1 cellular context compared by ENCODE assay signal in genomic region chr20:63574156-63574828, GRCh38.
TF ChIP-seq lines count a peak whose summit lies in the region.

HELZ2 (minus strand) TSS chr20:63574239; CDS start chr20:63572385, 1,854 bp downstream.

TF ChIP-seq in HepG2, 621 proteins besides CTCF, POLR2A, EP300 and RAD21 (continued from another document and continues in another):
- TF ChIP-seq ZNF280D (CRISPR knock-in tag; IDR thresholded peaks at IDR 0.05) (no peak; the same call in 1 of the 2 replicates), ZNF670 (CRISPR knock-in tag; IDR thresholded peaks at IDR 0.05; ENCODE audit: borderline replicate concordance) (no peak), GPN1 (CRISPR knock-in tag; IDR thresholded peaks at IDR 0.05; ENCODE audit: borderline replicate concordance) (no peak), SPEN (CRISPR knock-in tag; IDR thresholded peaks at IDR 0.05; ENCODE audit: low read depth) (peak; percentile 77; the same call in 1 of the 2 replicates), CHD4 (IDR thresholded peaks at IDR 0.05; ENCODE audit: borderline replicate concordance, low read length) (no peak), MTF2 (CRISPR knock-in tag; IDR thresholded peaks at IDR 0.05; ENCODE audit: borderline replicate concordance) (no peak), ZNF780A (CRISPR knock-in tag; IDR thresholded peaks at IDR 0.05) (no peak), SP2 (CRISPR knock-in tag; IDR thresholded peaks at IDR 0.05) (0 out of 2 replicates have a peak, but pooled peaks have one; percentile 41), SRY (CRISPR knock-in tag; IDR thresholded peaks at IDR 0.05) (0 out of 2 replicates have a peak, but pooled peaks have one; percentile 16), PAWR (CRISPR knock-in tag; IDR thresholded peaks at IDR 0.05; ENCODE audit: borderline replicate concordance) (no peak), ZNF619 (CRISPR knock-in tag; IDR thresholded peaks at IDR 0.05) (peak; percentile 64; the same call in 1 of the 2 replicates), FOXA3 (CRISPR knock-in tag; IDR thresholded peaks at IDR 0.05) (no peak), HMG20B (CRISPR knock-in tag; conservative IDR thresholded peaks at IDR 0.05) (0 out of 2 replicates have a peak, but pooled peaks have one; percentile 1), ZNF333 (CRISPR knock-in tag; IDR thresholded peaks at IDR 0.05; ENCODE audit: borderline replicate concordance) (peak; percentile 85; the same call in 1 of the 2 replicates), ZFY (CRISPR knock-in tag; IDR thresholded peaks at IDR 0.05) (peak; percentile 62; the same call in 1 of the 2 replicates), PBX3 (CRISPR knock-in tag; IDR thresholded peaks at IDR 0.05; ENCODE audit: borderline replicate concordance) (0 out of 2 replicates have a peak, but pooled peaks have one; percentile 12), NFE2 (CRISPR knock-in tag; IDR thresholded peaks at IDR 0.05) (0 out of 2 replicates have a peak, but pooled peaks have one; percentile 44), PRMT3 (CRISPR knock-in tag; IDR thresholded peaks at IDR 0.05; ENCODE audit: borderline replicate concordance, low read depth) (no peak), JARID2 (CRISPR knock-in tag; IDR thresholded peaks at IDR 0.05; ENCODE audit: insufficient replicate concordance) (peak; percentile 54), HMGA1 (CRISPR knock-in tag; conservative IDR thresholded peaks at IDR 0.05) (no peak), MAX (IDR thresholded peaks at IDR 0.05) (peak; percentile 55), BRCA1 (CRISPR knock-in tag; IDR thresholded peaks at IDR 0.05) (peak; percentile 72; the same call in 1 of the 2 replicates), FOXO1 (CRISPR knock-in tag; IDR thresholded peaks at IDR 0.05) (peak; percentile 52; the same call in 1 of the 2 replicates), SUZ12 (IDR thresholded peaks at IDR 0.05; ENCODE audit: low read depth, low read length) (no peak), KDM5A (IDR thresholded peaks at IDR 0.05; ENCODE audit: borderline replicate concordance, low read length) (no peak), THYN1 (CRISPR knock-in tag; IDR thresholded peaks at IDR 0.05; ENCODE audit: borderline replicate concordance, low read depth) (no peak), ZNF7 (CRISPR knock-in tag; IDR thresholded peaks at IDR 0.05) (no peak), ZNF30 (CRISPR knock-in tag; IDR thresholded peaks at IDR 0.05) (no peak), ATF7 (IDR thresholded peaks at IDR 0.05) (no peak), ATF7 (CRISPR knock-in tag; IDR thresholded peaks at IDR 0.05) (no peak), FUBP1 (CRISPR knock-in tag; IDR thresholded peaks at IDR 0.05; ENCODE audit: borderline replicate concordance) (no peak), TRAFD1 (CRISPR knock-in tag; IDR thresholded peaks at IDR 0.05; ENCODE audit: borderline replicate concordance) (no peak), ATF6 (CRISPR knock-in tag; conservative IDR thresholded peaks at IDR 0.05) (no peak), ZNF772 (CRISPR knock-in tag; IDR thresholded peaks at IDR 0.05) (peak; percentile 63; the same call in 1 of the 2 replicates), MXD3 (CRISPR knock-in tag; IDR thresholded peaks at IDR 0.05) (peak; percentile 82), MZF1 (CRISPR knock-in tag; IDR thresholded peaks at IDR 0.05; ENCODE audit: borderline replicate concordance) (no peak; the same call in 1 of the 2 replicates), TBP (CRISPR knock-in tag; IDR thresholded peaks at IDR 0.05) (no peak), MXD4 (CRISPR knock-in tag; IDR thresholded peaks at IDR 0.05) (no peak), HIVEP1 (CRISPR knock-in tag; IDR thresholded peaks at IDR 0.05) (0 out of 2 replicates have a peak, but pooled peaks have one; percentile 46), NR2F6 (IDR thresholded peaks at IDR 0.05) (no peak), NR2F6 (CRISPR knock-in tag; IDR thresholded peaks at IDR 0.05) (no peak), ZBTB33 (CRISPR knock-in tag; IDR thresholded peaks at IDR 0.05) (no peak), HHEX (CRISPR knock-in tag; IDR thresholded peaks at IDR 0.05) (no peak), ZNF430 (CRISPR knock-in tag; IDR thresholded peaks at IDR 0.05) (0 out of 2 replicates have a peak, but pooled peaks have one; percentile 26), ZFAT (CRISPR knock-in tag; conservative IDR thresholded peaks at IDR 0.05) (0 out of 2 replicates have a peak, but pooled peaks have one; percentile 53), SMARCC2 (IDR thresholded peaks at IDR 0.05) (no peak), ZNF253 (CRISPR knock-in tag; IDR thresholded peaks at IDR 0.05; ENCODE audit: borderline replicate concordance) (peak; percentile 56; the same call in 1 of the 2 replicates), ZBTB10 (CRISPR knock-in tag; IDR thresholded peaks at IDR 0.05; ENCODE audit: borderline replicate concordance) (no peak), ZKSCAN5 (CRISPR knock-in tag; IDR thresholded peaks at IDR 0.05) (no peak), ZSCAN9 (CRISPR knock-in tag; IDR thresholded peaks at IDR 0.05; ENCODE audit: borderline replicate concordance) (0 out of 2 replicates have a peak, but pooled peaks have one; percentile 7), TRIM24 (CRISPR knock-in tag; IDR thresholded peaks at IDR 0.05) (no peak), KLF15 (CRISPR knock-in tag; IDR thresholded peaks at IDR 0.05; ENCODE audit: borderline replicate concordance) (0 out of 2 replicates have a peak, but pooled peaks have one; percentile 85), DRAP1 (CRISPR knock-in tag; IDR thresholded peaks at IDR 0.05) (0 out of 2 replicates have a peak, but pooled peaks have one; percentile 19), ZNF569 (CRISPR knock-in tag; IDR thresholded peaks at IDR 0.05; ENCODE audit: borderline replicate concordance) (0 out of 2 replicates have a peak, but pooled peaks have one; percentile 23), KMT2A (CRISPR knock-in tag; IDR thresholded peaks at IDR 0.05) (peak; percentile 12; the same call in 1 of the 2 replicates)
